Comparison of ENCODE assay signal across 8 cellular contexts in genomic region chr5:138610468-138611294, GRCh38. TPM values are rescaled to one million over a fixed set of nuclear protein-coding genes. Genes with fewer than 3 reads are reported as not detected.
DNase-seq lines count a peak whose midpoint lies in the region; ATAC-seq and TF ChIP-seq lines count a peak whose summit lies in the region.
"Had no signal": no experiment of that assay in that cellular context is flagged by ENCODE, and none has a peak within 500 bp of the region (broad histone marks: within the 10 kb centered on the region; RNA-seq: fewer than 3 reads in every experiment).

No MANE protein-coding gene starts in this region.

- in situ Hi-C loops in KBM-7 (cut with MboI; ENCODE audit: low pct_unique_long_range_greater_than_20kb, low sequenced_read_pairs): no loop called here

- H3K27me3 ChIP-seq in thoracic aorta (replicated peaks; ENCODE audit: insufficient read depth): no peaks in the 10 kb centered on the region

- H3K27ac Mint-ChIP-seq in chondrocyte (ENCODE audit: unreplicated experiment): peak overlapping the region; percentile 52

- no peaks in the 10 kb centered on the region for H3K36me3 Mint-ChIP-seq in chondrocyte (ENCODE audit: low read depth)

- H3K4me3 Mint-ChIP-seq in chondrocyte (ENCODE audit: unreplicated experiment): peak overlapping the region; percentile 31

- peaks cover 28% of the 10 kb centered on the region for H3K4me1 Mint-ChIP-seq in chondrocyte (ENCODE audit: low read depth)

- TF ChIP-seq CTCF in LNCAP (IDR thresholded peaks at IDR 0.05): peak; percentile 4; the same call in 1 of the 2 replicates
- TF ChIP-seq CTCF in chondrocyte (IDR thresholded peaks at IDR 0.05): peak; percentile 33
- TF ChIP-seq CTCF in thoracic aorta (IDR thresholded peaks at IDR 0.05): peak; percentile 20

- H3K9me3 Mint-ChIP-seq in chondrocyte (ENCODE audit: low read depth): no peaks in the 10 kb centered on the region

- H3K27me3 Mint-ChIP-seq in chondrocyte (ENCODE audit: low read depth): peaks cover 1% of the 10 kb centered on the region

- H3K9me3 ChIP-seq in thoracic aorta: no peaks in the 10 kb centered on the region

- peak overlapping the region; percentile 61 for H3K4me3 ChIP-seq in thoracic aorta

- H3K27ac ChIP-seq in thoracic aorta: no peak overlapping the region

- ATAC-seq in thoracic aorta (ENCODE audit: insufficient number of reproducible peaks, low FRiP score, low read depth): no peak

- H3K36me3 ChIP-seq in thoracic aorta: no peaks in the 10 kb centered on the region

- DNase-seq in chondrocyte (ENCODE audit: low spot score) (no peak), left kidney (ENCODE audit: low read depth, low spot score) (peak; percentile 65), thoracic aorta (ENCODE audit: low spot score) (no peak), NCI-H774 (lab: John Stamatoyannopoulos, UW) (no peak), KBM-7 (no peak)
- no peak for DNase-seq in activated CD4-positive, alpha-beta T cell treated with anti-CD3 and anti-CD28 coated beads for 48 hours
- DNase-seq: NCI-H226 had no signal

- H3K4me1 ChIP-seq in thoracic aorta (ENCODE audit: control insufficient read depth in 1 of 2, low read depth in 2 of 2): peaks cover 2 to 17% of the 10 kb centered on the region in 2 donors

RNA-seq across cellular contexts. Expression of gene HSPA9, which starts 35.5 kb away (rescaled TPM):
- total RNA-seq in chondrocyte (164 to 241 TPM (median 237 TPM) in 3 replicates), thoracic aorta (100 to 1,000 TPM; 202 to 294 TPM)
